Comparison of ENCODE assay signal across 6 cellular contexts in the genomic region with DNA sequence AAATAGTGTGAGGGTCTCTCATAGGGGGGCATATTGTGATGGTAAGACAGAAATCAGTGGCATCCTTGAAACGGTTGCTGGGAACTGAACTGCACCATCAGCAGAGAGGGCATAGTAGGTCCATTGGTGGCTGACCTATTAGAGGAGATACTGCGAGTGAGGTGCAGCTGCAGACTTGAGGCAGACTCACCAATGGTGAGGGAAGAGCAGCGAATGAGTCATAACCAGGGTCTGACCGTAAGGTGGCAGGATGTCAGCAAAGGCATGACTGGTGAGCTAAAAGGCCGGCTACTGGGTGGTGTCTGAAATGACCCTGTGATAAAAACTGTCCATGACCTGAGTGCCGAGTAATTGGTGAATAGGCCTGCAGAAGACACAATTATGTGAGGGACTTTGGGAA.
DNase-seq lines count a peak whose midpoint lies in the region; ATAC-seq, FAIRE-seq and TF ChIP-seq lines count a peak whose summit lies in the region.
"Not testable (repeated sequence)": the region's sequence is repeated elsewhere in the genome, so short reads cannot be mapped to it uniquely, and the experiment has no call there.

No MANE protein-coding gene starts in this region.

- RAD21 ChIA-PET in HCT116 (lab: Charles Lee; ENCODE audit: low non-redundant PET in 1 of 2, low total read pairs in 2 of 2, uncharacterized antibody in 2 of 2, unreplicated experiment in 2 of 2); GM12878 (lab: Charles Lee; ENCODE audit: unreplicated experiment): not testable (repeated sequence)

- not testable (repeated sequence) for H3K4me3 ChIP-seq in HCT116 (replicated peaks in 1 of 2; ENCODE audit: low read depth in 1 of 2, low read length in 2 of 2); GM12878; H1 (ENCODE audit: extremely low read depth in 1 of 4, insufficient read depth in 2 of 4, low read depth in 3 of 4, low read length in 4 of 4); spleen

- not testable (repeated sequence) for H3K4me1 ChIP-seq in HCT116 (ENCODE audit: control insufficient read depth in 1 of 2, insufficient read depth in 2 of 2, low read length in 2 of 2); GM12878 (ENCODE audit: control insufficient read depth, insufficient read depth, low read length); H1 (replicated peaks in 1 of 4; ENCODE audit: control insufficient read depth in 3 of 4, insufficient read depth in 4 of 4, low read length in 3 of 4); spleen

- H3K9me2 ChIP-seq in HCT116 (ENCODE audit: insufficient read depth) = not testable (repeated sequence)

- SMC1A ChIA-PET in GM12878 (lab: Charles Lee; ENCODE audit: uncharacterized antibody, unreplicated experiment) = not testable (repeated sequence)

- H2BK15ac ChIP-seq in H1 (ENCODE audit: low read length) = not testable (repeated sequence)

- FAIRE-seq in GM12892 (lab: Jason Lieb, UNC) (peak; percentile 70), RCC 7860 (lab: Jason Lieb, UNC) (peak; percentile 46), H1 (lab: Jason Lieb, UNC) (peak; percentile 72)
- not testable (repeated sequence) for FAIRE-seq in GM12878 (lab: Jason Lieb, UNC)

- not testable (repeated sequence) for BruUV-seq in HCT116 (replicated peaks; lab: Mats Ljungman, UMichigan); GM12878 (replicated peaks; lab: Mats Ljungman, UMichigan)

- not testable (repeated sequence) for H3K23me2 ChIP-seq in H1 (ENCODE audit: low read depth, low read length)

- H4K8ac ChIP-seq in H1 (ENCODE audit: extremely low read depth, insufficient read depth, low read length) = not testable (repeated sequence)

- H2BK5ac ChIP-seq in H1 (ENCODE audit: low read depth, low read length) = not testable (repeated sequence)

- not testable (repeated sequence) for H2AK5ac ChIP-seq in H1 (ENCODE audit: low read depth, low read length)

- H2AFZ ChIP-seq in HCT116 (ENCODE audit: low read depth, low read length, poor library complexity, severe bottlenecking); GM12878 (ENCODE audit: control insufficient read depth, low read depth, low read length); H1 (ENCODE audit: low read length): not testable (repeated sequence)

- not testable (repeated sequence) for DNase-seq in GM12892 (ENCODE audit: insufficient read length); HCT116 (ENCODE audit: low read depth, low spot score); RCC 7860 (ENCODE audit: low spot score); GM12878 (ENCODE audit: low read depth, low spot score); H1 (ENCODE audit: low read depth in 1 of 2, low spot score in 2 of 2)
- peak; percentile 4 for DNase-seq in spleen

- not testable (repeated sequence) for H3K9me3 ChIP-seq in HCT116 (ENCODE audit: control insufficient read depth in 1 of 2, insufficient read depth in 1 of 2, low read depth in 1 of 2, low read length in 2 of 2); GM12878 (replicated peaks; ENCODE audit: control insufficient read depth, insufficient read depth, low read length); H1 (ENCODE audit: insufficient read depth in 2 of 2, low read depth in 1 of 2, low read length in 1 of 2); spleen

- H4K91ac ChIP-seq in H1 (replicated peaks; ENCODE audit: insufficient read length, low read length) = not testable (repeated sequence)

- not testable (repeated sequence) for TF ChIP-seq RAD21 in HCT116 (IDR thresholded peaks at IDR 0.05; ENCODE audit: low read depth); GM12878 (IDR thresholded peaks at IDR 0.05; ENCODE audit: insufficient read depth, low read depth, low read length); H1 (IDR thresholded peaks at IDR 0.05 in 1 of 2, conservative IDR thresholded peaks at IDR 0.05 in 1 of 2; ENCODE audit: low read depth in 2 of 2, low read length in 2 of 2)

- TF ChIP-seq EP300 in GM12878 (IDR thresholded peaks at IDR 0.05; ENCODE audit: borderline replicate concordance in 1 of 2, control insufficient read depth in 1 of 2, low read depth in 2 of 2, low read length in 2 of 2); H1 (IDR thresholded peaks at IDR 0.05; ENCODE audit: borderline replicate concordance in 1 of 2, low read depth in 2 of 2, low read length in 2 of 2): not testable (repeated sequence)

- H2BK12ac ChIP-seq in H1 (ENCODE audit: low read depth, low read length) = not testable (repeated sequence)

- H3K36me3 ChIP-seq in HCT116 (ENCODE audit: control insufficient read depth in 1 of 2, insufficient read depth in 2 of 2, low read length in 2 of 2); GM12878 (ENCODE audit: control insufficient read depth in 2 of 2, insufficient read depth in 2 of 2, low read length in 1 of 2); H1 (ENCODE audit: control insufficient read depth in 2 of 4, insufficient read depth in 4 of 4, low read length in 3 of 4); spleen: not testable (repeated sequence)

- H3K23ac ChIP-seq in H1 (ENCODE audit: insufficient read length) = not testable (repeated sequence)

- CTCF ChIA-PET in HCT116 (lab: Charles Lee) = not testable (repeated sequence)
- CTCF ChIA-PET in GM12878 (lab: Yijun Ruan, JAX) (interaction anchor here (1.2 to 1.4 kb wide), 2 partner anchors 16 to 31 kb away, joined by 3 read pairs; no protein-coding TSS in a partner anchor), H1 (lab: Charles Lee; ENCODE audit: partially characterized antibody) (interaction anchor here (1.6 kb wide), 1 partner anchor 30 kb away, joined by 3 read pairs; no protein-coding TSS in a partner anchor)

- not testable (repeated sequence) for H4K20me1 ChIP-seq in HCT116 (ENCODE audit: insufficient read depth); GM12878 (ENCODE audit: control insufficient read depth, insufficient read depth); H1 (replicated peaks in 1 of 2; ENCODE audit: control insufficient read depth in 1 of 2, insufficient read depth in 2 of 2, low read length in 2 of 2)

- not testable (repeated sequence) for TF ChIP-seq CTCF in HCT116 (IDR thresholded peaks at IDR 0.05 in 2 of 3, conservative IDR thresholded peaks at IDR 0.05 in 1 of 3; ENCODE audit: borderline replicate concordance in 1 of 3, insufficient read depth in 1 of 3, low read depth in 2 of 3, low read length in 2 of 3); GM12878 (IDR thresholded peaks at IDR 0.05 in 2 of 3, conservative IDR thresholded peaks at IDR 0.05 in 1 of 3; ENCODE audit: control insufficient read depth in 2 of 3, extremely low read depth in 1 of 3, insufficient read depth in 1 of 3, low read depth in 3 of 3, low read length in 3 of 3); H1 (IDR thresholded peaks at IDR 0.05; ENCODE audit: control extremely low read depth in 1 of 3, insufficient read depth in 1 of 3, low read depth in 1 of 3, low read length in 3 of 3); spleen (IDR thresholded peaks at IDR 0.05 in 8 of 11, conservative IDR thresholded peaks at IDR 0.05 in 3 of 11)

- TF ChIP-seq POLR2A in GM12892 (IDR thresholded peaks at IDR 0.05; ENCODE audit: low read depth, low read length); HCT116 (IDR thresholded peaks at IDR 0.05; ENCODE audit: borderline replicate concordance, extremely low read depth, insufficient read depth, insufficient read length); GM12878 (IDR thresholded peaks at IDR 0.05; ENCODE audit: low read depth, low read length); H1 (IDR thresholded peaks at IDR 0.05; ENCODE audit: control extremely low read depth in 1 of 2, low read depth in 2 of 2, low read length in 2 of 2); spleen (IDR thresholded peaks at IDR 0.05): not testable (repeated sequence)

- H3K27ac ChIP-seq in HCT116 (ENCODE audit: low read depth, low read length); GM12878 (ENCODE audit: control insufficient read depth, insufficient read depth); H1 (ENCODE audit: low read depth, low read length); spleen: not testable (repeated sequence)

- ATAC-seq in HCT116 (peak; percentile 70), GM12878 (peak; percentile 53)

- H2BK20ac ChIP-seq in H1 (ENCODE audit: low read length) = not testable (repeated sequence)

- H3K4ac ChIP-seq in H1 (replicated peaks; ENCODE audit: insufficient read length, low read depth, low read length) = not testable (repeated sequence)

- not testable (repeated sequence) for H3K18ac ChIP-seq in H1 (ENCODE audit: extremely low read depth, low read length)

- not testable (repeated sequence) for H3K56ac ChIP-seq in H1 (replicated peaks; ENCODE audit: insufficient read length, low read depth, low read length)

- intact Hi-C loops in HCT116 (cut with micrococcal nuclease); GM12878 (cut with micrococcal nuclease; ENCODE audit: unreplicated experiment); spleen (cut with DNase I; ENCODE audit: low total_unique reads): not testable (repeated sequence)

- WGBS in GM12878 (ENCODE audit: insufficient coverage, insufficient replicate concordance, low lambda C conversion rate, missing lambda C conversion rate) = 25% methylated on average over 3 of the region's 6 CpGs
- 78% methylated on average over 2 of the region's 6 CpGs; no CpG with 5 or more reads in 1 of the 2 experiments for WGBS in H1 (ENCODE audit: extremely low coverage in 1 of 2, insufficient coverage in 1 of 2, insufficient read length in 1 of 2, insufficient replicate concordance in 2 of 2, low coverage in 1 of 2, low lambda C conversion rate in 2 of 2, missing lambda C conversion rate in 1 of 2), 2 experiments
- 69 to 94% (median 83%) methylated on average over 3 to 5 of the region's 6 CpGs for WGBS in spleen, 5 donors

- H3K79me1 ChIP-seq in H1 (ENCODE audit: low read depth, low read length) = not testable (repeated sequence)

- H4K5ac ChIP-seq in H1 (ENCODE audit: insufficient read length, low read depth, low read length) = not testable (repeated sequence)

- H3K27me3 ChIP-seq in HCT116 (ENCODE audit: insufficient read depth, low read length); GM12878 (replicated peaks in 1 of 2; ENCODE audit: control insufficient read depth in 2 of 2, insufficient read depth in 2 of 2, low read length in 1 of 2); H1 (replicated peaks in 1 of 4; ENCODE audit: control insufficient read depth in 3 of 4, extremely low read depth in 1 of 4, insufficient read depth in 3 of 4, low read length in 3 of 4); spleen (replicated peaks in 1 of 7): not testable (repeated sequence)

- in situ Hi-C loops in GM12878 (cut with MboI) = not testable (repeated sequence)

- H3K14ac ChIP-seq in H1 (ENCODE audit: insufficient read length) = not testable (repeated sequence)

- H3K9ac ChIP-seq in HCT116 (ENCODE audit: low read length); GM12878 (ENCODE audit: control insufficient read depth, insufficient read depth, low read length); H1 (replicated peaks in 1 of 4; ENCODE audit: extremely low read depth in 1 of 4, low read depth in 3 of 4, low read length in 3 of 4): not testable (repeated sequence)

- POLR2A ChIA-PET in HCT116 (lab: Charles Lee); GM12878 (lab: Charles Lee): not testable (repeated sequence)
- POLR2A ChIA-PET in H1 (lab: Charles Lee; ENCODE audit: partially characterized antibody) = interaction anchor here (1.4 kb wide), 1 partner anchor 8 kb away, joined by 3 read pairs; no protein-coding TSS in a partner anchor

- not testable (repeated sequence) for H2BK120ac ChIP-seq in H1 (replicated peaks; ENCODE audit: low read depth, low read length)

- not testable (repeated sequence) for H3K79me2 ChIP-seq in HCT116 (ENCODE audit: insufficient read depth, low read length); GM12878 (ENCODE audit: control insufficient read depth, insufficient read depth, low read length); H1 (ENCODE audit: control insufficient read depth in 1 of 2, insufficient read depth in 2 of 2, low read length in 2 of 2)

- not testable (repeated sequence) for H3K4me2 ChIP-seq in HCT116 (ENCODE audit: low read length); GM12878 (ENCODE audit: control insufficient read depth, insufficient read depth); H1 (ENCODE audit: insufficient read depth in 1 of 2, low read depth in 2 of 2, low read length in 2 of 2)
